ENCODE assay signal across 8 cellular contexts in genomic region chr16:85027349-85027967, GRCh38. TPM values are rescaled to one million over a fixed set of nuclear protein-coding genes. Genes with fewer than 3 reads are reported as not detected.
DNase-seq lines count a peak whose midpoint lies in the region; ATAC-seq and TF ChIP-seq lines count a peak whose summit lies in the region.

Gene KIAA0513, plus strand, starts transcription at chr16:85027795. Its CDS starts 39,277 bp downstream, at chr16:85067072.

- TF ChIP-seq CTCF in tibial artery (IDR thresholded peaks at IDR 0.05) = peak in 1 of 2 experiments; percentile 21

- H3K9me3 ChIP-seq in trophoblast cell (ENCODE audit: insufficient read depth, low read depth, low read length) (no peaks in the 10 kb centered on the region), tibial artery (no peaks in the 10 kb centered on the region)

- intact Hi-C loops in Right ventricle myocardium superior (cut with DNase I) = loop anchor here (10.0 kb wide), 1 partner anchor 57 kb away; no protein-coding TSS in a partner anchor
- intact Hi-C loops in tibial artery (cut with DNase I; ENCODE audit: low total_unique reads) = loop anchor here (5.0 kb wide), 1 partner anchor 730 kb away; no protein-coding TSS in a partner anchor

- H3K36me3 Mint-ChIP-seq in activated naive CD8-positive, alpha-beta T cell treated with anti-CD3 and anti-CD28 coated beads, Interleukin-2, amount 10 ng/mL, durations not matched to agents 7 days and 5 days = no peaks in the 10 kb centered on the region

- peak within 1 kb of the TSS; percentile 98 for H4K8ac ChIP-seq in trophoblast cell (ENCODE audit: low read depth, low read length)

- peak within 1 kb of the TSS; percentile 90 for H3K4me3 Mint-ChIP-seq in activated naive CD8-positive, alpha-beta T cell treated with anti-CD3 and anti-CD28 coated beads, Interleukin-2, amount 10 ng/mL, durations not matched to agents 7 days and 5 days

- POLR2A ChIA-PET in activated naive CD8-positive, alpha-beta T cell treated with anti-CD3 and anti-CD28 coated beads, Interleukin-2, amount 10 ng/mL, durations not matched to agents 7 days and 5 days (lab: Charles Lee) = interaction anchor here (0.9 to 3.5 kb wide), 11 partner anchors 11 to 393 kb away, joined by 3 to 38 read pairs (median 6); partner anchors contain the start of gene ZDHHC7

- peak within 1 kb of the TSS; percentile 94 for H3K18ac ChIP-seq in trophoblast cell (ENCODE audit: low read length)

- H2AK5ac ChIP-seq in trophoblast cell (ENCODE audit: low read length) = peak within 1 kb of the TSS; percentile 1

- H3K4me3 ChIP-seq in trophoblast cell (ENCODE audit: low read depth, low read length) = peak within 1 kb of the TSS; percentile 89
- peak within 1 kb of the TSS; percentile 64 to 79 for H3K4me3 ChIP-seq in tibial artery

- H3K27me3 ChIP-seq in trophoblast cell (ENCODE audit: insufficient read depth, low read length) (no peaks in the 10 kb centered on the region), tibial artery (no peaks in the 10 kb centered on the region)

- H3K14ac ChIP-seq in trophoblast cell (ENCODE audit: low read length) = peak within 1 kb of the TSS; percentile 95

- peak within 1 kb of the TSS; percentile 41 for H3K4ac ChIP-seq in trophoblast cell (ENCODE audit: low read depth, low read length)

- peak within 1 kb of the TSS; percentile 75 for H3K4me2 ChIP-seq in trophoblast cell (ENCODE audit: low read length)

- H3K36me3 ChIP-seq in trophoblast cell (ENCODE audit: control insufficient read depth in 1 of 2, insufficient read depth in 2 of 2, low read length in 2 of 2) (no peaks in the 10 kb centered on the region), tibial artery (no peaks in the 10 kb centered on the region)

- ATAC-seq in HG02571 (IDR thresholded peaks at IDR 0.05; ENCODE audit: unreplicated experiment) = peak; percentile 72
- ATAC-seq in activated naive CD8-positive, alpha-beta T cell treated with anti-CD3 and anti-CD28 coated beads, Interleukin-2, amount 10 ng/mL, durations not matched to agents 7 days and 5 days (ENCODE audit: low read depth) = peak; percentile 76
- ATAC-seq in Right ventricle myocardium superior (ENCODE audit: poor library complexity) = peak; percentile 93

- no peak within 1 kb of the TSS for H3K23ac ChIP-seq in trophoblast cell (ENCODE audit: low read length)

- peaks cover 29% of the 10 kb centered on the region for H3K4me1 Mint-ChIP-seq in activated naive CD8-positive, alpha-beta T cell treated with anti-CD3 and anti-CD28 coated beads, Interleukin-2, amount 10 ng/mL, durations not matched to agents 7 days and 5 days

- peak; percentile 92 for DNase-seq in NCI-H1092 (lab: John Stamatoyannopoulos, UW)
- peak; percentile 81 for DNase-seq in SKM-1 treated with dmso at 0.1 percent for 144 hours (lab: John Stamatoyannopoulos, UW; ENCODE audit: unreplicated experiment)
- peak; percentile 100 for DNase-seq in activated naive CD8-positive, alpha-beta T cell treated with anti-CD3 and anti-CD28 coated beads, Interleukin-2, amount 10 ng/mL, durations not matched to agents 7 days and 5 days
- peak; percentile 96 for DNase-seq in Right ventricle myocardium superior
- DNase-seq in trophoblast cell = peak; percentile 96 to 99
- DNase-seq in tibial artery = peak; percentile 91 to 95

- H3K27ac ChIP-seq in trophoblast cell (ENCODE audit: low read depth, low read length) (no peak within 1 kb of the TSS), tibial artery (peak within 1 kb of the TSS; percentile 73 to 86)

- H2BK12ac ChIP-seq in trophoblast cell (ENCODE audit: low read length) = peak within 1 kb of the TSS; percentile 54

- H3K27me3 Mint-ChIP-seq in activated naive CD8-positive, alpha-beta T cell treated with anti-CD3 and anti-CD28 coated beads, Interleukin-2, amount 10 ng/mL, durations not matched to agents 7 days and 5 days = no peaks in the 10 kb centered on the region

- H2AFZ ChIP-seq in trophoblast cell (ENCODE audit: insufficient read depth, low read length, poor library complexity) = peak within 1 kb of the TSS; percentile 96

- peak within 1 kb of the TSS; percentile 93 for H3K27ac Mint-ChIP-seq in activated naive CD8-positive, alpha-beta T cell treated with anti-CD3 and anti-CD28 coated beads, Interleukin-2, amount 10 ng/mL, durations not matched to agents 7 days and 5 days

- H3K4me1 ChIP-seq in trophoblast cell (ENCODE audit: control insufficient read depth in 1 of 2, insufficient read depth in 2 of 2, low read length in 2 of 2) (peaks cover 19 to 22% of the 10 kb centered on the region in 2 experiments), tibial artery (peaks cover 0 to 33% (median 20%) of the 10 kb centered on the region in 4 donors)

- peaks cover 7% of the 10 kb centered on the region for H3K79me1 ChIP-seq in trophoblast cell (ENCODE audit: low read length)

- H4K12ac ChIP-seq in trophoblast cell (ENCODE audit: low read depth, low read length) = peak within 1 kb of the TSS; percentile 74

- peak within 1 kb of the TSS; percentile 61 for H2BK120ac ChIP-seq in trophoblast cell (ENCODE audit: insufficient read depth, low read length, poor library complexity)

- peak within 1 kb of the TSS; percentile 90 for H3K9ac ChIP-seq in trophoblast cell (ENCODE audit: low read length)

- TF ChIP-seq POLR2A in GM10847 (IDR thresholded peaks at IDR 0.05; ENCODE audit: extremely low read depth, insufficient read length) = peak; percentile 81

- no CpG with 5 or more reads among the region's 59 CpGs for WGBS in trophoblast cell (ENCODE audit: extremely low coverage, insufficient coverage, insufficient read length)

- H4K91ac ChIP-seq in trophoblast cell (ENCODE audit: low read depth, low read length) = peak within 1 kb of the TSS; percentile 83

- H2BK5ac ChIP-seq in trophoblast cell (ENCODE audit: low read depth, low read length, poor library complexity) = peak within 1 kb of the TSS; percentile 66

- H3K9me3 Mint-ChIP-seq in activated naive CD8-positive, alpha-beta T cell treated with anti-CD3 and anti-CD28 coated beads, Interleukin-2, amount 10 ng/mL, durations not matched to agents 7 days and 5 days = no peaks in the 10 kb centered on the region

- peaks cover 6% of the 10 kb centered on the region for H3K79me2 ChIP-seq in trophoblast cell (ENCODE audit: control insufficient read depth, insufficient read depth, low read length, poor library complexity)

RNA-seq across cellular contexts. Expression of gene KIAA0513, which starts in this region (rescaled TPM):
- total RNA-seq in activated naive CD8-positive, alpha-beta T cell treated with anti-CD3 and anti-CD28 coated beads, Interleukin-2, amount 10 ng/mL, durations not matched to agents 7 days and 5 days = 10 to 100 TPM; 11.6 to 13.9 TPM
- 10.4 TPM for total RNA-seq in Right ventricle myocardium superior
- 11.0 and 11.8 TPM in 2 replicates for polyA plus RNA-seq in trophoblast cell (2013)
